Comparison of ENCODE assay signal across 8 cellular contexts in the genomic region with DNA sequence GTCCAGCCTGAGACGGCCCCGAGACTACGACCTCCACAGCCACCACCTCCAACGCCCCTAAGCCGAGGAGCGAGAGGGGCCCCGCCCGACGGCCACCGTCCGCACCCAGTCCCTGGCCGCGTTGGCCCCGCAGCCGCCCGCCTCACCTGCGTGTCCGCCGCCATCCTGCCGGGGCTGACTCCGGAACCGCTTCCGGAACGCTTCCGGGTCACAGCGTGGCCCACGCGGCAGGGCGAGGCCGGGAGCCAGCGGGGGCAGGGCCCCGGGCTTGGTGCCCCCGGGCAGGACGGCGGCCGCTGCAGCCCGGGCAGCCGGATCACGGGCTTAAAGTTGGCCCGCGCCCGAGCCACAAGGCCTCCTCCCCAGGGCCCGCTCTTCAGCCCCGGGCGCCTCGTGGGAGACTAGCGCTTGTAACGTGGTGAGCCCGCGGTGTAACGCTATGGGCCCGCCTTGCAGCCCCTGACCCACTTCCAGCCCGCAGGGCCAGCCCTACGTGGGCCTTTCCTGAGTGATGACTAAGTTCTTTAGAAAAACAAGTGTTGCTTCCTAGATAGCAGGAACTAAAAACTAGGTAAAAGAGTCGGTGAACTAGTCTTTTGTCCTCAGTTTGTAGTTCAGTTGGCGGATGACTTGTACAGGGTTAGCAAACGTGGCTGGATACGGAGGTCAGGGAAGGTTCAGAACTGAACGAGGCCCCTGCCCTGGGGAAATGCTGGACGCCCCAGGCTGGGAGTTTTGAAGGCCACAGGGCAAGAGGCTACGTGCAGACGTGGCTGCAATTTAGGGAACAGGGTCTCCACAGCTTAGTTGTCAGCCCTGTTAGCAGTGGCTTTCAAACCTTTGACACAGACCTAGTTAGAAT. TPM values are rescaled to one million over a fixed set of nuclear protein-coding genes. Genes with fewer than 3 reads are reported as not detected.
A peak's percentile ranks its signal among the peaks of the same experiment; 100 is the strongest.
DNase-seq lines count a peak whose midpoint lies in the region; TF ChIP-seq lines count a peak whose summit lies in the region.

Gene GCN1, minus strand, starts transcription at position 182 of the 862 bp plus-strand sequence. Its CDS starts 18 bp downstream, at position 164.

- peaks cover 73% of the 10 kb centered on the region for H3K79me2 ChIP-seq in MM.1S (ENCODE audit: low read length)

- H3K9me2 ChIP-seq in MM.1S (replicated peaks; ENCODE audit: insufficient read depth, low read length) = no peaks in the 10 kb centered on the region

- peak in 1 of 2 donors; percentile 87 for TF ChIP-seq EP300 in tibial nerve (IDR thresholded peaks at IDR 0.05)

- peaks cover 64% of the 10 kb centered on the region for H3F3A ChIP-seq in MM.1S (ENCODE audit: insufficient read depth, low read length)

- peak within 1 kb of the TSS; percentile 89 for H3K27ac ChIP-seq in MM.1S (ENCODE audit: low read length)
- peak within 1 kb of the TSS; percentile 77 for H3K27ac ChIP-seq in cardiac muscle cell
- H3K27ac ChIP-seq in tibial nerve = peak within 1 kb of the TSS; percentile 62 to 86 (median 80)

- WGBS in tibial nerve, 2 donors = 2% methylated on average over 32 to 35 of the region's 62 CpGs

- peaks cover 2% of the 10 kb centered on the region; the same call in 1 of the 2 replicates for H3K36me3 ChIP-seq in MM.1S (replicated peaks; ENCODE audit: insufficient read depth, low read length)
- H3K36me3 ChIP-seq in cardiac muscle cell = peaks cover 27% of the 10 kb centered on the region
- peaks cover 0 to 47% (median 13%) of the 10 kb centered on the region in 3 donors for H3K36me3 ChIP-seq in tibial nerve

- H3K4me3 ChIP-seq in MM.1S (ENCODE audit: low read length) (peak within 1 kb of the TSS; percentile 80), cardiac muscle cell (peak within 1 kb of the TSS; percentile 85), tibial nerve (peak within 1 kb of the TSS; percentile 74 to 94 (median 84))

- H3K9me3 ChIP-seq in MM.1S (replicated peaks; ENCODE audit: insufficient read depth, low read length) = no peaks in the 10 kb centered on the region
- H3K9me3 ChIP-seq in cardiac muscle cell (ENCODE audit: low read depth) = no peaks in the 10 kb centered on the region
- no peaks in the 10 kb centered on the region for H3K9me3 ChIP-seq in tibial nerve

- DNase-seq in G401 (ENCODE audit: low spot score) (peak; percentile 72), H4 (ENCODE audit: low spot score) (peak; percentile 64), MM.1S (peak; percentile 72), SW480 (ENCODE audit: low spot score) (peak; percentile 72), cardiac muscle cell (ENCODE audit: low read depth in 1 of 2, low spot score in 1 of 2) (peak; percentile 83 to 87), pons (ENCODE audit: low spot score) (peak; percentile 53), tibial nerve (ENCODE audit: low spot score in 2 of 2) (peak; percentile 64 to 70)
- peak; percentile 71 for DNase-seq in activated naive CD8-positive, alpha-beta T cell treated with anti-CD3 and anti-CD28 coated beads, Interleukin-2, amount 50 U/mL, for 16 hours (ENCODE audit: low read depth, low spot score)

- H3K27me3 ChIP-seq in MM.1S (replicated peaks; ENCODE audit: insufficient read depth, low read length) = no peaks in the 10 kb centered on the region
- no peaks in the 10 kb centered on the region for H3K27me3 ChIP-seq in cardiac muscle cell
- H3K27me3 ChIP-seq in tibial nerve = no peaks in the 10 kb centered on the region

- peak; percentile 23 to 72 for TF ChIP-seq POLR2A in tibial nerve (IDR thresholded peaks at IDR 0.05)

- H3K9ac ChIP-seq in MM.1S (ENCODE audit: low read length) = peak within 1 kb of the TSS; percentile 83

- TF ChIP-seq CTCF in MM.1S (IDR thresholded peaks at IDR 0.05; ENCODE audit: low read length) = no peak
- TF ChIP-seq CTCF in cardiac muscle cell (IDR thresholded peaks at IDR 0.05; ENCODE audit: low read depth, low read length) = no peak
- peak in 1 of 5 experiments; percentile 28 for TF ChIP-seq CTCF in tibial nerve (IDR thresholded peaks at IDR 0.05)

- peaks cover 16% of the 10 kb centered on the region for H3K4me1 ChIP-seq in MM.1S (ENCODE audit: low read length)
- peaks cover 20% of the 10 kb centered on the region for H3K4me1 ChIP-seq in cardiac muscle cell (ENCODE audit: low read depth)
- H3K4me1 ChIP-seq in tibial nerve = peaks cover 0 to 77% (median 31%) of the 10 kb centered on the region in 4 donors

- H3K4me2 ChIP-seq in MM.1S (ENCODE audit: low read depth, low read length) = peak within 1 kb of the TSS; percentile 86

- H2AFZ ChIP-seq in MM.1S (ENCODE audit: low read length) = peak within 1 kb of the TSS; percentile 45; the same call in 1 of the 2 replicates

- in situ Hi-C loops in G401 (cut with HindIII; ENCODE audit: low sequenced_read_pairs) = no loop called here

- H4K20me1 ChIP-seq in MM.1S (ENCODE audit: insufficient read depth, low read length) = 0 out of 2 replicates have a peak, but pooled peaks cover 4% of the 10 kb centered on the region

RNA-seq across cellular contexts. Expression of gene GCN1, which starts in this region (rescaled TPM):
- 65.2 and 79.0 TPM in 2 replicates for total RNA-seq in G401 (2014; rRNA removed; shearing (Covaris generic))
- 33.7 and 59.7 TPM in 2 replicates for total RNA-seq in H4 (2014; rRNA removed; shearing (Covaris generic))
- 59.2 and 76.0 TPM in 2 replicates for total RNA-seq in cardiac muscle cell
- 27.0 and 37.0 TPM in 2 replicates for polyA plus RNA-seq in cardiac muscle cell
- 100 to 1,000 TPM in 2 of 4 donors, 10 to 100 TPM in 2; 44.6 to 138 (median 106) TPM for total RNA-seq in tibial nerve

Comparison
In these comparisons a context has a peak if more than half of its experiments do, and no peak if none do; other contexts are left out.
1. Peak in every context shown above with its lines: DNase-seq, H3K4me3 ChIP-seq and H3K27ac ChIP-seq.